1 cellular context compared by ENCODE assay signal in genomic region chr16:16083421-16084156, GRCh38.
A peak's percentile ranks its signal among the peaks of the same experiment; 100 is the strongest.
TF ChIP-seq lines count a peak whose summit lies in the region.

No MANE protein-coding gene starts in this region.

TF ChIP-seq in K562, 482 proteins besides CTCF, POLR2A, EP300 and RAD21 (continued from another document and continues in another):
- no peak for TF ChIP-seq E2F5 (CRISPR knock-in tag; IDR thresholded peaks at IDR 0.05)
- no peak for TF ChIP-seq RFX7 (CRISPR knock-in tag; IDR thresholded peaks at IDR 0.05)
- no peak for TF ChIP-seq NFYB (IDR thresholded peaks at IDR 0.05; ENCODE audit: extremely low read depth, insufficient read length)
- no peak for TF ChIP-seq ARID3A (IDR thresholded peaks at IDR 0.05; ENCODE audit: borderline replicate concordance, low read depth, low read length)
- TF ChIP-seq SIX5 (IDR thresholded peaks at IDR 0.05; ENCODE audit: borderline replicate concordance in 1 of 2, insufficient read depth in 1 of 2, low read depth in 1 of 2, low read length in 2 of 2) = no peak
- no peak for TF ChIP-seq CXXC5 (CRISPR knock-in tag; IDR thresholded peaks at IDR 0.05)
- no peak for TF ChIP-seq CBX8 (IDR thresholded peaks at IDR 0.05; ENCODE audit: borderline replicate concordance, extremely low read depth, low read depth, low read length, poor library complexity, severe bottlenecking)
- no peak for TF ChIP-seq HDAC6 (IDR thresholded peaks at IDR 0.05; ENCODE audit: low read depth, low read length)
- TF ChIP-seq ZNF431 (CRISPR knock-in tag; IDR thresholded peaks at IDR 0.05) = no peak
- TF ChIP-seq MAZ (CRISPR knock-in tag; conservative IDR thresholded peaks at IDR 0.05 in 1 of 2, IDR thresholded peaks at IDR 0.05 in 1 of 2) = no peak
- no peak for TF ChIP-seq MYBL2 (IDR thresholded peaks at IDR 0.05; ENCODE audit: low read depth)
- TF ChIP-seq MYBL2 (CRISPR knock-in tag; IDR thresholded peaks at IDR 0.05; ENCODE audit: borderline replicate concordance) = no peak
- TF ChIP-seq THRAP3 (IDR thresholded peaks at IDR 0.05; ENCODE audit: borderline replicate concordance) = no peak
- TF ChIP-seq MCM7 (IDR thresholded peaks at IDR 0.05) = no peak
- no peak for TF ChIP-seq SMAD2 (IDR thresholded peaks at IDR 0.05; ENCODE audit: low read depth, low read length)
- TF ChIP-seq ZNF184 (CRISPR knock-in tag; IDR thresholded peaks at IDR 0.05) = no peak
- TF ChIP-seq PKNOX1 (IDR thresholded peaks at IDR 0.05) = no peak
- no peak for TF ChIP-seq TAF7 (tag; IDR thresholded peaks at IDR 0.05)
- TF ChIP-seq CCAR2 (IDR thresholded peaks at IDR 0.05; ENCODE audit: low read depth, low read length) = no peak
- TF ChIP-seq RREB1 (CRISPR knock-in tag; IDR thresholded peaks at IDR 0.05) = no peak
- TF ChIP-seq MNT (conservative IDR thresholded peaks at IDR 0.05) = 0 out of 4 replicates have a peak, but pooled peaks of 1 of the 2 experiments have one; percentile 47
- TF ChIP-seq ZNF507 (tag; conservative IDR thresholded peaks at IDR 0.05) = no peak
- no peak for TF ChIP-seq ZNF311 (CRISPR knock-in tag; IDR thresholded peaks at IDR 0.05)
- no peak for TF ChIP-seq ZNF165 (CRISPR knock-in tag; IDR thresholded peaks at IDR 0.05; ENCODE audit: borderline replicate concordance)
- TF ChIP-seq PRDM10 (IDR thresholded peaks at IDR 0.05; ENCODE audit: partially characterized antibody) = no peak
- no peak for TF ChIP-seq NFATC3 (IDR thresholded peaks at IDR 0.05)
- no peak for TF ChIP-seq ATF7 (IDR thresholded peaks at IDR 0.05)
- TF ChIP-seq ZNF511 (CRISPR knock-in tag; IDR thresholded peaks at IDR 0.05) = no peak
- no peak for TF ChIP-seq EWSR1 (IDR thresholded peaks at IDR 0.05; ENCODE audit: borderline replicate concordance, low read depth, partially characterized antibody)
- TF ChIP-seq ZEB2 (IDR thresholded peaks at IDR 0.05) = no peak
- TF ChIP-seq CREM (IDR thresholded peaks at IDR 0.05; ENCODE audit: low read depth) = 0 out of 2 replicates have a peak, but pooled peaks have one; percentile 36
- peak; percentile 1 for TF ChIP-seq FOS (IDR thresholded peaks at IDR 0.05; ENCODE audit: extremely low read depth, insufficient read length)
- TF ChIP-seq LARP7 (IDR thresholded peaks at IDR 0.05) = no peak
- TF ChIP-seq ERF (CRISPR knock-in tag; IDR thresholded peaks at IDR 0.05) = no peak
- TF ChIP-seq MIER1 (IDR thresholded peaks at IDR 0.05; ENCODE audit: low read depth) = no peak
- TF ChIP-seq NONO (IDR thresholded peaks at IDR 0.05; ENCODE audit: low read depth in 2 of 2, low read length in 1 of 2) = no peak
- TF ChIP-seq TFAM (CRISPR knock-in tag; conservative IDR thresholded peaks at IDR 0.05) = no peak
- TF ChIP-seq DMBX1 (CRISPR knock-in tag; IDR thresholded peaks at IDR 0.05; ENCODE audit: borderline replicate concordance) = no peak
- TF ChIP-seq TGIF2 (CRISPR knock-in tag; IDR thresholded peaks at IDR 0.05) = no peak
- TF ChIP-seq RBM22 (IDR thresholded peaks at IDR 0.05; ENCODE audit: low read depth, low read length, poor library complexity, severe bottlenecking) = no peak
- TF ChIP-seq C11orf30 (IDR thresholded peaks at IDR 0.05; ENCODE audit: low read depth) = peak; percentile 66
- TF ChIP-seq ZMIZ1 (IDR thresholded peaks at IDR 0.05; ENCODE audit: low read depth in 2 of 2, low read length in 2 of 2) = no peak
- TF ChIP-seq ZBTB33 (CRISPR knock-in tag; IDR thresholded peaks at IDR 0.05) = no peak
